9 cellular contexts compared by ENCODE assay signal in genomic region chr6:49463612-49463967, GRCh38. TPM values are rescaled to one million over a fixed set of nuclear protein-coding genes. Genes with fewer than 3 reads are reported as not detected.
DNase-seq lines count a peak whose midpoint lies in the region; ATAC-seq and TF ChIP-seq lines count a peak whose summit lies in the region.
"Had no signal": no experiment of that assay in that cellular context is flagged by ENCODE, and none has a peak within 500 bp of the region (broad histone marks: within the 10 kb centered on the region; RNA-seq: fewer than 3 reads in every experiment).

No MANE protein-coding gene starts in this region.

- peak overlapping the region; percentile 92 to 99 for H3K4me3 Mint-ChIP-seq in CD14-positive monocyte

- ATAC-seq in GM21723 (IDR thresholded peaks at IDR 0.05; ENCODE audit: unreplicated experiment): peak; percentile 8

- peaks cover 37% of the 10 kb centered on the region for H3K4me1 Mint-ChIP-seq in CD14-positive monocyte

- H3K9me3 ChIP-seq in SJSA1 (replicated peaks): no peaks in the 10 kb centered on the region

- peaks cover 0 to 4% of the 10 kb centered on the region in 2 donors for H3K36me3 Mint-ChIP-seq in CD14-positive monocyte

- DNase-seq in CD14-positive monocyte (ENCODE audit: low spot score) (no peak), SJSA1 (ENCODE audit: low read depth in 1 of 2, low spot score in 2 of 2) (no peak), fibroblast of the aortic adventitia (ENCODE audit: low read depth) (no peak), medulla oblongata (ENCODE audit: extremely low spot score) (no peak), NCI-H1417 (lab: John Stamatoyannopoulos, UW) (no peak), pons (ENCODE audit: low spot score) (no peak)

- TF ChIP-seq CTCF in CD14-positive monocyte (IDR thresholded peaks at IDR 0.05) (no peak), fibroblast of the aortic adventitia (IDR thresholded peaks at IDR 0.05; ENCODE audit: insufficient read depth, low read length) (no peak)

- H3K27ac ChIP-seq in SJSA1 (peak overlapping the region; percentile 77), skin epidermis (peak overlapping the region in 18 of 21 experiments; percentile 42 to 93 (median 86))

- H3K27ac Mint-ChIP-seq in CD14-positive monocyte: peak overlapping the region; percentile 97 to 100 (median 98)

- H3K9me3 Mint-ChIP-seq in CD14-positive monocyte: no peaks in the 10 kb centered on the region

- intact Hi-C loops in CD14-positive monocyte (cut with micrococcal nuclease): no loop called here

- H3K4me1 ChIP-seq in SJSA1 (replicated peaks): peaks cover 12% of the 10 kb centered on the region; the same call in 1 of the 2 replicates

- H3K27me3 ChIP-seq in SJSA1 (replicated peaks): no peaks in the 10 kb centered on the region

- H3K27me3 Mint-ChIP-seq in CD14-positive monocyte (ENCODE audit: low read depth in 3 of 3): peaks cover 0 to 4% (median 0%) of the 10 kb centered on the region in 3 donors

- H3K4me3 ChIP-seq in SJSA1 (peak overlapping the region; percentile 63), fibroblast of the aortic adventitia (ENCODE audit: low read depth, low read length) (peak overlapping the region; percentile 83), skin epidermis (peak overlapping the region; percentile 55 to 81 (median 73))

- no peaks in the 10 kb centered on the region for H3K36me3 ChIP-seq in SJSA1

RNA-seq across cellular contexts. Expression of gene CENPQ, which starts 0.4 kb away (rescaled TPM):
- polyA plus RNA-seq in CD14-positive monocyte: 1 to 10 TPM; 3.0 to 3.3 TPM
- 22.2 and 22.3 TPM in 2 replicates for total RNA-seq in SJSA1 (2014; rRNA removed; shearing (Covaris generic))
- total RNA-seq in fibroblast of the aortic adventitia (ENCODE audit: low replicate concordance): 2.9 and 23.7 TPM in 2 replicates

RNA-seq across cellular contexts. Expression of gene MMUT, which starts 0.5 kb away (rescaled TPM):
- polyA plus RNA-seq in CD14-positive monocyte: 1 to 10 TPM; 6.4 to 9.2 TPM
- total RNA-seq in SJSA1 (2014; rRNA removed; shearing (Covaris generic)): 10.1 and 10.3 TPM in 2 replicates
- 27.1 and 27.4 TPM in 2 replicates for total RNA-seq in fibroblast of the aortic adventitia (ENCODE audit: low replicate concordance)

RNA-seq across cellular contexts. Expression of gene GLYATL3, which starts 36.1 kb away (rescaled TPM):
- not detected for polyA plus RNA-seq in CD14-positive monocyte
- not detected in 2 replicates for total RNA-seq in SJSA1 (2014; rRNA removed; shearing (Covaris generic))
- total RNA-seq in fibroblast of the aortic adventitia (ENCODE audit: low replicate concordance): not detected in 2 replicates
- total RNA-seq: LHCN-M2 had no signal
